Comparison of ENCODE assay signal across 1 cellular context in the genomic region with DNA sequence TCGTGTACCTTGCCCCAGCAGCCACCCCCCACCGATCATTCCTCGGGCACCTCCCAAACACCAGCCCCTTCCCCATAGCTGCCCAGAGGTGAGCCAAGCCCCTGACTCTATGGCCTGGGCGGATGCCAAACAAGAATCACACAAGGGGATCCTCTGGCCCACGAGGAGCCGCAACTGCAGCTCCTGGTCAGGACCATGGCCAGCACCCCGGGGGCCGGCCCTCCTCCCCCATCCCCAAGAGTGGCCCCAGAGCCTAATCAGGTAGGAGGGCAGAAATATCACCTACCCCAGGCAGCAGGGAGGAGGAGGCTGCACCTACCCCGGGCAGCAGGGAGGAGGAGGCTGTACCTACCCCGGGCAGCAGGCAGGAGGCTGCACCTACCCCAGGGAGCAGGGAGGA.
TF ChIP-seq lines count a peak whose summit lies in the region.

No MANE protein-coding gene starts in this region.

TF ChIP-seq in Ishikawa, 13 proteins besides CTCF, POLR2A, EP300 and RAD21 (continued from another document):
- TF ChIP-seq, protein P1, sequence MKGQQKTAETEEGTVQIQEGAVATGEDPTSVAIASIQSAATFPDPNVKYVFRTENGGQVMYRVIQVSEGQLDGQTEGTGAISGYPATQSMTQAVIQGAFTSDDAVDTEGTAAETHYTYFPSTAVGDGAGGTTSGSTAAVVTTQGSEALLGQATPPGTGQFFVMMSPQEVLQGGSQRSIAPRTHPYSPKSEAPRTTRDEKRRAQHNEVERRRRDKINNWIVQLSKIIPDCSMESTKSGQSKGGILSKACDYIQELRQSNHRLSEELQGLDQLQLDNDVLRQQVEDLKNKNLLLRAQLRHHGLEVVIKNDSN (IDR thresholded peaks at IDR 0.05) = no peak
- TF ChIP-seq NFIC (IDR thresholded peaks at IDR 0.05) = peak; percentile 26; the same call in 1 of the 2 replicates
